4 cellular contexts compared by ENCODE assay signal in genomic region chr17:21653211-21653610, GRCh38. TPM values are rescaled to one million over a fixed set of nuclear protein-coding genes. Genes with fewer than 3 reads are reported as not detected.
"Had no signal": no experiment of that assay in that cellular context is flagged by ENCODE, and none has a peak within 500 bp of the region (broad histone marks: within the 10 kb centered on the region; RNA-seq: fewer than 3 reads in every experiment).

No MANE protein-coding gene starts in this region.

RNA-seq across cellular contexts. Expression of gene KCNJ18, which starts 39.1 kb away (rescaled TPM):
- total RNA-seq: LHCN-M2, M059J, MCF 10A, NCI-H460 had no signal
